Comparison of ENCODE assay signal across 13 cellular contexts in genomic region chr17:1438593-1439083, GRCh38. TPM values are rescaled to one million over a fixed set of nuclear protein-coding genes. Genes with fewer than 3 reads are reported as not detected.
DNase-seq lines count a peak whose midpoint lies in the region; ATAC-seq and TF ChIP-seq lines count a peak whose summit lies in the region.
"Had no signal": no experiment of that assay in that cellular context is flagged by ENCODE, and none has a peak within 500 bp of the region (broad histone marks: within the 10 kb centered on the region; RNA-seq: fewer than 3 reads in every experiment).

No MANE protein-coding gene starts in this region.

- no peak overlapping the region for H3K23ac ChIP-seq in mesenchymal stem cell (ENCODE audit: low read length in 2 of 2)

- H2AFZ ChIP-seq in mesenchymal stem cell (ENCODE audit: low read depth, low read length): no peak overlapping the region

- peaks cover 12% of the 10 kb centered on the region for H3K36me3 ChIP-seq in cardiac muscle cell
- H3K36me3 ChIP-seq in mesenchymal stem cell (ENCODE audit: control insufficient read depth in 1 of 2, insufficient read depth in 2 of 2, low read depth in 1 of 2, low read length in 2 of 2): peaks cover 32 to 38% of the 10 kb centered on the region in 2 experiments
- H3K36me3 ChIP-seq in upper lobe of right lung: peaks cover 33% of the 10 kb centered on the region
- H3K36me3 ChIP-seq in stomach: peaks cover 22 to 57% (median 36%) of the 10 kb centered on the region in 4 donors
- H3K36me3 ChIP-seq in suprapubic skin: peaks cover 40% of the 10 kb centered on the region
- H3K36me3 ChIP-seq in Peyer's patch: peaks cover 0 to 36% (median 0%) of the 10 kb centered on the region in 3 donors

- peak overlapping the region; percentile 14 for H3K4me2 ChIP-seq in mesenchymal stem cell (ENCODE audit: low read length, poor library complexity, severe bottlenecking)

- ATAC-seq in upper lobe of right lung: peak; percentile 51
- ATAC-seq: activated naive CD4-positive, alpha-beta T cell treated with anti-CD3 and anti-CD28 coated beads, Interleukin-2, amount 50 U/mL, for 72 hours had no signal

- no peak overlapping the region for H2BK120ac ChIP-seq in mesenchymal stem cell (ENCODE audit: low read depth, low read length)

- no peaks in the 10 kb centered on the region for H3K27me3 Mint-ChIP-seq in chondrocyte (ENCODE audit: low read depth)
- H3K27me3 Mint-ChIP-seq: activated CD4-positive, alpha-beta T cell treated with anti-CD3 and anti-CD28 coated beads, Interleukin-2, amount 10 ng/mL, durations not matched to agents 7 days and 5 days had no signal

- peaks cover 11% of the 10 kb centered on the region for H3K79me1 ChIP-seq in mesenchymal stem cell (replicated peaks; ENCODE audit: low read length, poor library complexity, severe bottlenecking)

- H3K9ac ChIP-seq in mesenchymal stem cell (ENCODE audit: low read length): peak overlapping the region; percentile 63

- H4K91ac ChIP-seq in mesenchymal stem cell (ENCODE audit: low read length): no peak overlapping the region

- H3K27ac ChIP-seq in cardiac muscle cell (peak overlapping the region; percentile 1), mesenchymal stem cell (ENCODE audit: low read length, poor library complexity, severe bottlenecking) (peak overlapping the region; percentile 17), upper lobe of right lung (no peak overlapping the region), stomach (peak overlapping the region in 2 of 5 donors; percentile 22 to 55), suprapubic skin (no peak overlapping the region), Peyer's patch (no peak overlapping the region)
- H3K27ac ChIP-seq: neutrophil had no signal

- peak overlapping the region; percentile 94 for H3K27ac Mint-ChIP-seq in chondrocyte (ENCODE audit: unreplicated experiment)
- H3K27ac Mint-ChIP-seq: activated CD4-positive, alpha-beta T cell treated with anti-CD3 and anti-CD28 coated beads, Interleukin-2, amount 10 ng/mL, durations not matched to agents 7 days and 5 days had no signal

- H3K4me3 ChIP-seq in cardiac muscle cell (no peak overlapping the region), mesenchymal stem cell (ENCODE audit: insufficient read depth in 1 of 2, low read depth in 1 of 2, low read length in 2 of 2) (no peak overlapping the region), upper lobe of right lung (no peak overlapping the region), stomach (no peak overlapping the region), suprapubic skin (no peak overlapping the region), Peyer's patch (no peak overlapping the region)

- H3K4me1 Mint-ChIP-seq in chondrocyte (ENCODE audit: low read depth): peaks cover 23% of the 10 kb centered on the region

- TF ChIP-seq EP300 in stomach (IDR thresholded peaks at IDR 0.05) (no peak), suprapubic skin (IDR thresholded peaks at IDR 0.05) (no peak)

- H2BK15ac ChIP-seq in mesenchymal stem cell (ENCODE audit: low read depth, poor library complexity, severe bottlenecking): no peak overlapping the region

- H4K8ac ChIP-seq in mesenchymal stem cell (ENCODE audit: low read length): no peak overlapping the region

- no peak overlapping the region for H3K14ac ChIP-seq in mesenchymal stem cell (ENCODE audit: low read length in 2 of 2)

- no peaks in the 10 kb centered on the region for H3K9me3 Mint-ChIP-seq in chondrocyte (ENCODE audit: low read depth)
- H3K9me3 Mint-ChIP-seq: activated CD4-positive, alpha-beta T cell treated with anti-CD3 and anti-CD28 coated beads, Interleukin-2, amount 10 ng/mL, durations not matched to agents 7 days and 5 days; activated naive CD4-positive, alpha-beta T cell treated with anti-CD3 and anti-CD28 coated beads, Interleukin-2, amount 50 U/mL, for 72 hours had no signal

- no peak overlapping the region for H2BK5ac ChIP-seq in mesenchymal stem cell (ENCODE audit: low read depth, low read length, poor library complexity, severe bottlenecking)

- peak overlapping the region in 1 of 2 experiments; percentile 46 for H3K18ac ChIP-seq in mesenchymal stem cell (ENCODE audit: low read depth in 1 of 2, low read length in 2 of 2)

- H3K4ac ChIP-seq in mesenchymal stem cell (ENCODE audit: low read depth in 1 of 2, low read length in 2 of 2): peak overlapping the region in 1 of 2 experiments; percentile 81

- TF ChIP-seq CTCF in cardiac muscle cell (IDR thresholded peaks at IDR 0.05; ENCODE audit: low read depth, low read length): no peak
- TF ChIP-seq CTCF in chondrocyte (IDR thresholded peaks at IDR 0.05): no peak
- TF ChIP-seq CTCF in upper lobe of right lung (IDR thresholded peaks at IDR 0.05): no peak
- no peak for TF ChIP-seq CTCF in stomach (IDR thresholded peaks at IDR 0.05)
- TF ChIP-seq CTCF in suprapubic skin (IDR thresholded peaks at IDR 0.05): no peak
- no peak for TF ChIP-seq CTCF in Peyer's patch (IDR thresholded peaks at IDR 0.05)

- no peak overlapping the region for H2BK12ac ChIP-seq in mesenchymal stem cell (ENCODE audit: low read length in 2 of 2)

- intact Hi-C loops in cardiac septum (cut with DNase I) (no loop called here), upper lobe of right lung (cut with DNase I) (loop anchor here (10.0 kb wide), 1 partner anchor 74 kb away; no protein-coding TSS in a partner anchor), stomach (cut with DNase I; ENCODE audit: low total_unique reads) (no loop called here)

- WGBS in mesenchymal stem cell: 57% methylated on average over 6 of the region's 11 CpGs
- WGBS in stomach, 5 donors: 53 to 76% (median 63%) methylated on average over 11 of the region's 11 CpGs
- WGBS in suprapubic skin: 58% methylated on average over 11 of the region's 11 CpGs

- peaks cover 10% of the 10 kb centered on the region for H3K36me3 Mint-ChIP-seq in chondrocyte (ENCODE audit: low read depth)

- H3K4me1 ChIP-seq in cardiac muscle cell (ENCODE audit: low read depth) (peaks cover 7% of the 10 kb centered on the region), mesenchymal stem cell (ENCODE audit: control insufficient read depth, insufficient read depth, low read depth, low read length) (peaks cover 5% of the 10 kb centered on the region), upper lobe of right lung (no peaks in the 10 kb centered on the region), stomach (peaks cover 4 to 52% (median 21%) of the 10 kb centered on the region in 4 donors), suprapubic skin (peaks cover 5% of the 10 kb centered on the region), Peyer's patch (peaks cover 0 to 5% (median 0%) of the 10 kb centered on the region in 4 donors)

- no peak overlapping the region for H3K4me3 Mint-ChIP-seq in chondrocyte (ENCODE audit: unreplicated experiment)
- H3K4me3 Mint-ChIP-seq: activated CD4-positive, alpha-beta T cell treated with anti-CD3 and anti-CD28 coated beads, Interleukin-2, amount 10 ng/mL, durations not matched to agents 7 days and 5 days had no signal

- H2AK5ac ChIP-seq in mesenchymal stem cell (ENCODE audit: low read length, severe bottlenecking): no peak overlapping the region

- H3K27me3 ChIP-seq in cardiac muscle cell (no peaks in the 10 kb centered on the region), mesenchymal stem cell (ENCODE audit: control insufficient read depth in 1 of 2, insufficient read depth in 1 of 2, low read length in 2 of 2) (no peaks in the 10 kb centered on the region), upper lobe of right lung (no peaks in the 10 kb centered on the region), stomach (no peaks in the 10 kb centered on the region), suprapubic skin (no peaks in the 10 kb centered on the region), Peyer's patch (no peaks in the 10 kb centered on the region)
- H3K27me3 ChIP-seq: neutrophil had no signal

- DNase-seq in cardiac muscle cell (ENCODE audit: low read depth in 1 of 2, low spot score in 1 of 2) (peak in 1 of 2 donors; percentile 55), cardiac septum (ENCODE audit: low spot score) (no peak), chondrocyte (ENCODE audit: low spot score) (no peak), mesenchymal stem cell (peak; percentile 86), upper lobe of right lung (no peak), stomach (no peak), suprapubic skin (ENCODE audit: low spot score in 2 of 2) (no peak), Peyer's patch (no peak)
- DNase-seq: activated CD4-positive, alpha-beta T cell treated with anti-CD3 and anti-CD28 coated beads, Interleukin-2, amount 10 ng/mL, durations not matched to agents 7 days and 5 days; H7; NCI-H510A treated with DMSO at 0.1 percent for 48 hours had no signal

- TF ChIP-seq POLR2A in stomach (IDR thresholded peaks at IDR 0.05) (no peak), suprapubic skin (IDR thresholded peaks at IDR 0.05) (no peak), Peyer's patch (IDR thresholded peaks at IDR 0.05) (no peak)

- H3K9me3 ChIP-seq in cardiac muscle cell (ENCODE audit: low read depth): no peaks in the 10 kb centered on the region
- H3K9me3 ChIP-seq in mesenchymal stem cell (ENCODE audit: control insufficient read depth, low read length): no peaks in the 10 kb centered on the region
- no peaks in the 10 kb centered on the region for H3K9me3 ChIP-seq in upper lobe of right lung
- no peaks in the 10 kb centered on the region for H3K9me3 ChIP-seq in stomach
- H3K9me3 ChIP-seq in suprapubic skin: no peaks in the 10 kb centered on the region
- no peaks in the 10 kb centered on the region for H3K9me3 ChIP-seq in Peyer's patch
- H3K9me3 ChIP-seq: neutrophil had no signal

RNA-seq across cellular contexts. Expression of gene CRK, which starts 17.4 kb away (rescaled TPM):
- 25.0 and 28.7 TPM in 2 replicates for total RNA-seq in cardiac muscle cell
- 33.1 and 46.0 TPM in 2 replicates for polyA plus RNA-seq in cardiac muscle cell
- 43.4 TPM for total RNA-seq in cardiac septum
- 65.8 to 70.4 TPM (median 70.4 TPM) in 3 replicates for total RNA-seq in chondrocyte
- 51.6 TPM for polyA plus RNA-seq in mesenchymal stem cell (2013, experiment 1 of 2)
- 53.7 TPM for polyA plus RNA-seq in mesenchymal stem cell (2013, experiment 2 of 2)
- 81.3 TPM for total RNA-seq in upper lobe of right lung
- total RNA-seq in stomach: 10 to 100 TPM; 18.2 to 87.5 (median 53.5) TPM
- 10 to 100 TPM; 18.0 to 40.5 (median 32.9) TPM for polyA plus RNA-seq in stomach
- 10 to 100 TPM; 38.9 to 53.7 (median 49.0) TPM for total RNA-seq in suprapubic skin
- 10 to 100 TPM; 33.0 to 66.2 (median 59.5) TPM for total RNA-seq in Peyer's patch

RNA-seq across cellular contexts. Expression of gene YWHAE, which starts 38.6 kb away (rescaled TPM):
- total RNA-seq in cardiac muscle cell: 1,409 and 2,297 TPM in 2 replicates
- polyA plus RNA-seq in cardiac muscle cell: 658 and 685 TPM in 2 replicates
- total RNA-seq in cardiac septum: 582 TPM
- 362 to 407 TPM (median 372 TPM) in 3 replicates for total RNA-seq in chondrocyte
- polyA plus RNA-seq in mesenchymal stem cell (2013, experiment 1 of 2): 476 TPM
- 478 TPM for polyA plus RNA-seq in mesenchymal stem cell (2013, experiment 2 of 2)
- total RNA-seq in upper lobe of right lung: 393 TPM
- 1,000 to 10,000 TPM in 2 of 5 donors, 100 to 1,000 TPM in 3; 335 to 1,151 (median 362) TPM for total RNA-seq in stomach
- polyA plus RNA-seq in stomach: 100 to 1,000 TPM; 219 to 323 (median 254) TPM
- 100 to 1,000 TPM; 467 to 572 (median 520) TPM for total RNA-seq in suprapubic skin
- 100 to 1,000 TPM; 317 to 474 (median 395) TPM for total RNA-seq in Peyer's patch

RNA-seq across cellular contexts. Expression of gene MYO1C, which starts 53.8 kb away (rescaled TPM):
- total RNA-seq in cardiac muscle cell: 43.7 and 63.9 TPM in 2 replicates
- 34.1 and 58.4 TPM in 2 replicates for polyA plus RNA-seq in cardiac muscle cell
- 209 TPM for total RNA-seq in cardiac septum
- total RNA-seq in chondrocyte: 216 to 329 TPM (median 329 TPM) in 3 replicates
- 112 TPM for polyA plus RNA-seq in mesenchymal stem cell (2013, experiment 1 of 2)
- 111 TPM for polyA plus RNA-seq in mesenchymal stem cell (2013, experiment 2 of 2)
- total RNA-seq in upper lobe of right lung: 322 TPM
- 100 to 1,000 TPM in 3 of 5 donors, 10 to 100 TPM in 2; 74.2 to 158 (median 107) TPM for total RNA-seq in stomach
- polyA plus RNA-seq in stomach: 10 to 100 TPM; 45.2 to 61.3 (median 54.4) TPM
- 100 to 1,000 TPM in 2 of 4 donors, 10 to 100 TPM in 2; 74.9 to 116 (median 103) TPM for total RNA-seq in suprapubic skin
- total RNA-seq in Peyer's patch: 100 to 1,000 TPM; 144 to 232 (median 179) TPM

Comparison
In these comparisons a context has a peak if more than half of its experiments do, and no peak if none do; other contexts are left out.
1. H3K27ac ChIP-seq: peak in cardiac muscle cell (single experiment) and mesenchymal stem cell (single experiment); none in upper lobe of right lung (single experiment), suprapubic skin (single experiment) and Peyer's patch (0 of 4).